In the genomic region with DNA sequence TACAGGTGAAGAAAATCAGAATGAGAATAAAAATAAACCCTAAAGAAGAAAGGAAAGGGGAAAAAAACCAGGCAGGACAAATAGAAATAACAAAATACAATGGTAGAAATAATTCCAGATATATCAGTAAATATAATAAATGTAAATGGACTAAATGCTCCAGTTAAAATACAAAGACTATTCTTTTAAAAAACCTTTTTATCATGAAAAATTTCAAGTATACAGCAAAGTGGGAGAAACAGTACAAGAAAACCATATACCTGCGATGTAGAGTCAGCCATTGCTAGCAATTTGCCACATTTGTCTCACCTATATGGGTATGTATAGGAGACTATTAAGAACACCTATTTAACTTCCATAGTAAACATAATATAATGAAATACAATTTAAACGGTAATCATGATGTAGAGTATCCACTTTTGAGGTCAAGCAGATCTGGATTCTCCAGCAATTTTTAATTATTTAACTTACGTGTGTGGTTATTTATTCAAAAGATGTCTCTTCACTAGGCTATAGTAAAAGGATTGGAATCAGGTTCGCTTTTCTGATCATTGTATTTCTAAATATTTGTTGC, we compare ENCODE assay signal across 9 cellular contexts. TPM values are rescaled to one million over a fixed set of nuclear protein-coding genes. Genes with fewer than 3 reads are reported as not detected.
DNase-seq lines count a peak whose midpoint lies in the region; ATAC-seq and TF ChIP-seq lines count a peak whose summit lies in the region.
"Had no signal": no experiment of that assay in that cellular context is flagged by ENCODE, and none has a peak within 500 bp of the region (broad histone marks: within the 10 kb centered on the region; RNA-seq: fewer than 3 reads in every experiment).

No MANE protein-coding gene starts in this region.

- peaks cover 3% of the 10 kb centered on the region for H3K36me3 Mint-ChIP-seq in osteocyte (ENCODE audit: unreplicated experiment)

- no peaks in the 10 kb centered on the region for H3K27me3 ChIP-seq in BLaER1 treated with 17β-estradiol and CSF1 and Interleukin-3, amounts not matched to agents 10 nM and 100 nM
- no peaks in the 10 kb centered on the region for H3K27me3 ChIP-seq in Karpas-422 (ENCODE audit: low read length)
- H3K27me3 ChIP-seq in effector memory CD4-positive, alpha-beta T cell (replicated peaks; ENCODE audit: control insufficient read depth, insufficient read depth, low read length, poor library complexity, severe bottlenecking): no peaks in the 10 kb centered on the region

- peaks cover 0 to 7% (median 0%) of the 10 kb centered on the region in 11 experiments; a peak in 5 of 22 replicates for H3K9me3 ChIP-seq in BLaER1 treated with 17β-estradiol and CSF1 and Interleukin-3, amounts not matched to agents 10 nM and 100 nM (replicated peaks in 1 of 11)
- H3K9me3 ChIP-seq in Karpas-422 (ENCODE audit: low read length): no peaks in the 10 kb centered on the region
- H3K9me3 ChIP-seq in effector memory CD4-positive, alpha-beta T cell (ENCODE audit: control insufficient read depth, low read length): no peaks in the 10 kb centered on the region

- H3K4me1 ChIP-seq in BLaER1 treated with 17β-estradiol and CSF1 and Interleukin-3, amounts not matched to agents 10 nM and 100 nM: peaks cover 20 to 34% (median 25%) of the 10 kb centered on the region in 10 experiments
- H3K4me1 ChIP-seq in Karpas-422 (ENCODE audit: low read length): peaks cover 36% of the 10 kb centered on the region
- H3K4me1 ChIP-seq in effector memory CD4-positive, alpha-beta T cell (ENCODE audit: control insufficient read depth, insufficient read depth, low read length, poor library complexity, severe bottlenecking): peaks cover 12% of the 10 kb centered on the region

- no peak overlapping the region for H3K27ac Mint-ChIP-seq in osteocyte (ENCODE audit: unreplicated experiment)

- peaks cover 40% of the 10 kb centered on the region for H3K79me2 ChIP-seq in Karpas-422 (ENCODE audit: low read length)

- peaks cover 14 to 32% (median 29%) of the 10 kb centered on the region in 11 experiments; a peak in 20 of 22 replicates for H3K36me3 ChIP-seq in BLaER1 treated with 17β-estradiol and CSF1 and Interleukin-3, amounts not matched to agents 10 nM and 100 nM
- peaks cover 16% of the 10 kb centered on the region; the same call in 1 of the 2 replicates for H3K36me3 ChIP-seq in Karpas-422 (ENCODE audit: insufficient read depth, low read length)
- H3K36me3 ChIP-seq in effector memory CD4-positive, alpha-beta T cell (ENCODE audit: control insufficient read depth, insufficient read depth, low read length): no peaks in the 10 kb centered on the region

- H3K27me3 Mint-ChIP-seq in osteocyte (ENCODE audit: unreplicated experiment): no peaks in the 10 kb centered on the region

- no peaks in the 10 kb centered on the region for H3K9me2 ChIP-seq in Karpas-422 (replicated peaks; ENCODE audit: insufficient read depth, low read length)

- peaks cover 21 to 37% (median 33%) of the 10 kb centered on the region in 11 experiments; a peak in 18 of 22 replicates for H4K20me1 ChIP-seq in BLaER1 treated with 17β-estradiol and CSF1 and Interleukin-3, amounts not matched to agents 10 nM and 100 nM
- H4K20me1 ChIP-seq in Karpas-422 (ENCODE audit: insufficient read depth, low read depth, low read length): peaks cover 28% of the 10 kb centered on the region

- ATAC-seq in HG03196 (IDR thresholded peaks at IDR 0.05; ENCODE audit: unreplicated experiment) (no peak), HG03378 (IDR thresholded peaks at IDR 0.05; ENCODE audit: unreplicated experiment) (no peak)

- no peak for TF ChIP-seq CTCF in osteocyte (IDR thresholded peaks at IDR 0.05)

- peaks cover 28% of the 10 kb centered on the region for H3K4me1 Mint-ChIP-seq in osteocyte (ENCODE audit: unreplicated experiment)

- H3K4me3 ChIP-seq in BLaER1 treated with 17β-estradiol and CSF1 and Interleukin-3, amounts not matched to agents 10 nM and 100 nM: peak overlapping the region in 9 of 10 experiments; percentile 82 to 94 (median 92); a peak in 13 of 20 replicates
- peak overlapping the region; percentile 47 for H3K4me3 ChIP-seq in Karpas-422 (ENCODE audit: low read length)
- H3K4me3 ChIP-seq in effector memory CD4-positive, alpha-beta T cell (ENCODE audit: insufficient read depth, low read depth, low read length, poor library complexity, severe bottlenecking): no peak overlapping the region

- peak overlapping the region in 3 of 11 experiments; percentile 73 to 96 (median 95); a peak in 6 of 22 replicates for H3K9ac ChIP-seq in BLaER1 treated with 17β-estradiol and CSF1 and Interleukin-3, amounts not matched to agents 10 nM and 100 nM
- peak overlapping the region; percentile 40; the same call in 1 of the 2 replicates for H3K9ac ChIP-seq in Karpas-422 (ENCODE audit: low read length)

- peaks cover 4% of the 10 kb centered on the region for H3K9me3 Mint-ChIP-seq in osteocyte (ENCODE audit: unreplicated experiment)
- H3K9me3 Mint-ChIP-seq: dendritic cell treated with granulocyte-macrophage colony-stimulating factor and Interleukin-4, amounts not matched to agents 40 ng/mL and 50 ng/mL, for 4 days had no signal

- H2AFZ ChIP-seq in Karpas-422 (ENCODE audit: low read length): 0 out of 2 replicates have a peak overlapping the region, but pooled peaks have one; percentile 58

- no peak overlapping the region; a peak in 1 of 22 replicates for H3K27ac ChIP-seq in BLaER1 treated with 17β-estradiol and CSF1 and Interleukin-3, amounts not matched to agents 10 nM and 100 nM
- no peak overlapping the region for H3K27ac ChIP-seq in Karpas-422 (ENCODE audit: low read length)
- peak overlapping the region; percentile 69 for H3K27ac ChIP-seq in effector memory CD4-positive, alpha-beta T cell (ENCODE audit: insufficient read depth, low read length, poor library complexity, severe bottlenecking)

- peak overlapping the region; percentile 32 for H3K4me3 Mint-ChIP-seq in osteocyte (ENCODE audit: unreplicated experiment)

- no peak for DNase-seq in Karpas-422
- no peak for DNase-seq in effector memory CD4-positive, alpha-beta T cell
- DNase-seq in osteocyte (ENCODE audit: extremely low spot score, unreplicated experiment): no peak
- DNase-seq in NCI-H524 (lab: John Stamatoyannopoulos, UW): no peak
- no peak for DNase-seq in stimulated activated CD4-positive, alpha-beta T cell treated with anti-CD3 and anti-CD28 coated beads, Interleukin-4, amount 100 ng/mL, for 4 hours

- H3K4me2 ChIP-seq in BLaER1 treated with 17β-estradiol and CSF1 and Interleukin-3, amounts not matched to agents 10 nM and 100 nM: peak overlapping the region in 9 of 11 experiments; percentile 18 to 58 (median 52); a peak in 11 of 22 replicates
- peak overlapping the region; percentile 67 for H3K4me2 ChIP-seq in Karpas-422 (ENCODE audit: low read depth, low read length, poor library complexity, severe bottlenecking)

RNA-seq across cellular contexts. Expression of a gene that starts 0.9 kb away (rescaled TPM):
- total RNA-seq in Karpas-422 (2014; rRNA removed; shearing (Covaris generic); ENCODE audit: low replicate concordance): 11.1 and 12.8 TPM in 2 replicates
- total RNA-seq in osteocyte: 47.6 and 49.9 TPM in 2 replicates
